ENCODE assay signal across 11 cellular contexts in genomic region chr22:36197601-36198146, GRCh38. TPM values are rescaled to one million over a fixed set of nuclear protein-coding genes. Genes with fewer than 3 reads are reported as not detected.
DNase-seq lines count a peak whose midpoint lies in the region; ATAC-seq lines count a peak whose summit lies in the region.
"Had no signal": no experiment of that assay in that cellular context is flagged by ENCODE, and none has a peak within 500 bp of the region (broad histone marks: within the 10 kb centered on the region; RNA-seq: fewer than 3 reads in every experiment).

No MANE protein-coding gene starts in this region.

- H3K27me3 ChIP-seq in right cardiac atrium (ENCODE audit: control insufficient read depth, insufficient read depth), result no peaks in the 10 kb centered on the region
- H3K27me3 ChIP-seq: pancreas had no signal

- DNase-seq in NCI-H1417 (lab: John Stamatoyannopoulos, UW) (peak in 2 of 3 experiments; percentile 15 to 48), NCI-H1417 treated with DMSO at 0.1 percent for 48 hours (lab: John Stamatoyannopoulos, UW) (no peak), right cardiac atrium (peak in 2 of 3 donors; percentile 54 to 76), NCI-H2081 treated with DMSO at 0.1 percent for 48 hours (lab: John Stamatoyannopoulos, UW) (no peak)
- no peak for DNase-seq in T-helper 2 cell treated with Interferon-gamma antibody and Interleukin-4, amounts not matched to agents 5 μg/mL and 100 μg/mL, for 36 hours (ENCODE audit: low spot score)
- peak; percentile 66 for DNase-seq in stimulated activated CD8-positive, alpha-beta memory T cell treated with anti-CD3 and anti-CD28 coated beads, Interleukin-4, amount 100 ng/mL, for 48 hours
- no peak for DNase-seq in stimulated activated CD4-positive, alpha-beta T cell treated with anti-CD3 and anti-CD28 coated beads, Interleukin-4, amount 100 ng/mL, for 4 hours
- DNase-seq: activated B cell treated with CpG ODN at 0.5 μM for 24 hours, pancreas had no signal

- intact Hi-C loops in right cardiac atrium (cut with DNase I), result loop anchor here in 3 of 4 donors (5.0 to 10.0 kb wide), 4 partner anchors 45 to 90 kb away; no protein-coding TSS in a partner anchor

- H3K27me3 Mint-ChIP-seq in T-helper 2 cell treated with Interferon-gamma antibody and Interleukin-4, amounts not matched to agents 5 μg/mL and 100 μg/mL, for 36 hours (ENCODE audit: low read depth), result no peaks in the 10 kb centered on the region

- no peaks in the 10 kb centered on the region for H3K9me3 ChIP-seq in right cardiac atrium (ENCODE audit: control insufficient read depth, low read length)
- H3K9me3 ChIP-seq: pancreas had no signal

- H3K27ac Mint-ChIP-seq in T-helper 2 cell treated with Interferon-gamma antibody and Interleukin-4, amounts not matched to agents 5 μg/mL and 100 μg/mL, for 36 hours, result peak overlapping the region; percentile 55
- H3K27ac Mint-ChIP-seq: activated B cell treated with CpG ODN at 0.5 μM for 24 hours had no signal

- H3K9me3 Mint-ChIP-seq in T-helper 2 cell treated with Interferon-gamma antibody and Interleukin-4, amounts not matched to agents 5 μg/mL and 100 μg/mL, for 36 hours, result no peaks in the 10 kb centered on the region
- H3K9me3 Mint-ChIP-seq: activated B cell treated with CpG ODN at 0.5 μM for 24 hours had no signal

- ATAC-seq in right cardiac atrium, result peak in 1 of 2 donors; percentile 20
- no peak for ATAC-seq in HG03378 (IDR thresholded peaks at IDR 0.05; ENCODE audit: unreplicated experiment)

- peaks cover 16% of the 10 kb centered on the region for H3K4me1 Mint-ChIP-seq in T-helper 2 cell treated with Interferon-gamma antibody and Interleukin-4, amounts not matched to agents 5 μg/mL and 100 μg/mL, for 36 hours (ENCODE audit: low read depth)

- H3K27ac ChIP-seq in right cardiac atrium (ENCODE audit: low read length), result peak overlapping the region; percentile 60
- H3K27ac ChIP-seq: pancreas had no signal

- 58% methylated on average over 7 of the region's 7 CpGs for WGBS in right cardiac atrium

- H3K4me1 ChIP-seq in right cardiac atrium (ENCODE audit: control insufficient read depth, insufficient read depth, low read length), result peaks cover 17% of the 10 kb centered on the region

- H3K4me3 ChIP-seq in right cardiac atrium (ENCODE audit: low read length), result no peak overlapping the region
- H3K4me3 ChIP-seq: pancreas had no signal

- H3K36me3 Mint-ChIP-seq in T-helper 2 cell treated with Interferon-gamma antibody and Interleukin-4, amounts not matched to agents 5 μg/mL and 100 μg/mL, for 36 hours (ENCODE audit: low read depth), result no peaks in the 10 kb centered on the region

- H3K4me3 Mint-ChIP-seq in T-helper 2 cell treated with Interferon-gamma antibody and Interleukin-4, amounts not matched to agents 5 μg/mL and 100 μg/mL, for 36 hours, result peak overlapping the region; percentile 39
- H3K4me3 Mint-ChIP-seq: activated B cell treated with CpG ODN at 0.5 μM for 24 hours had no signal

RNA-seq across cellular contexts. Expression of gene APOL4, which starts 3.9 kb away (rescaled TPM):
- total RNA-seq in right cardiac atrium, result 1 to 10 TPM in 3 of 4 donors, not detected in 1; 3.1 to 7.4 (median 7.2) TPM
- polyA plus RNA-seq in right cardiac atrium, result 3.8 TPM
- total RNA-seq: activated B cell treated with CpG ODN at 0.5 μM for 24 hours, HT-29 had no signal

RNA-seq across cellular contexts. Expression of gene APOL3, which starts 37.1 kb away (rescaled TPM):
- total RNA-seq in right cardiac atrium, result 10 to 100 TPM; 22.9 to 33.1 (median 26.5) TPM
- 23.3 TPM for polyA plus RNA-seq in right cardiac atrium

RNA-seq across cellular contexts. Expression of gene APOL2, which starts 41.7 kb away (rescaled TPM):
- 10 to 100 TPM; 39.9 to 54.8 (median 42.9) TPM for total RNA-seq in right cardiac atrium
- 29.1 TPM for polyA plus RNA-seq in right cardiac atrium

RNA-seq across cellular contexts. Expression of gene APOL1, which starts 55.3 kb away (rescaled TPM):
- 10 to 100 TPM; 14.0 to 29.8 (median 16.9) TPM for total RNA-seq in right cardiac atrium
- polyA plus RNA-seq in right cardiac atrium, result 13.6 TPM

Comparison
In these comparisons a context has a peak if more than half of its experiments do, and no peak if none do; other contexts are left out.
1. DNase-seq: peak in NCI-H1417 (2 of 3), right cardiac atrium (2 of 3) and stimulated activated CD8-positive, alpha-beta memory T cell treated with anti-CD3 and anti-CD28 coated beads, Interleukin-4, amount 100 ng/mL, for 48 hours (single experiment); none in NCI-H1417 treated with DMSO at 0.1 percent for 48 hours (single experiment), T-helper 2 cell treated with Interferon-gamma antibody and Interleukin-4, amounts not matched to agents 5 μg/mL and 100 μg/mL, for 36 hours (single experiment), NCI-H2081 treated with DMSO at 0.1 percent for 48 hours (single experiment) and stimulated activated CD4-positive, alpha-beta T cell treated with anti-CD3 and anti-CD28 coated beads, Interleukin-4, amount 100 ng/mL, for 4 hours (0 of 2).